22 cellular contexts compared by ENCODE assay signal in the genomic region with DNA sequence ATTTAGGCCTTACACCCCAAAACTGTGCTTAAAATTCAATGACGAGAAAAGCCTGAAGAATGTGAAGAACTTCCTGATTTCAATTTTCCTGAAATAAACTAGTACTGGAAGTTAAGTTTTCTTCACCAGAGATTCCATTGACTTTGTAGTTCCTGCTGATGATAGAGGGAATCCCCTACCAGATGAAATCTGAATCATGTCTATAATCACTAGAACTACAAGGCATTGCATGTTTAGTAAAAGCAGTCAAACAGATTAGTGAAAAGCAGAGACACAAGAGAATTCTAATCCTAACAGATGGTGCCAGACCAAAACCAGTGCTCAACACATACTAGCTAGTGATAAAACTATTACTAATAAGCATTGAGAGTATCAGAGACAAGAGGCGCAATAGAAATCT.
A peak's percentile ranks its signal among the peaks of the same experiment; 100 is the strongest.
DNase-seq lines count a peak whose midpoint lies in the region; TF ChIP-seq lines count a peak whose summit lies in the region.
"Had no signal": no experiment of that assay in that cellular context is flagged by ENCODE, and none has a peak within 500 bp of the region (broad histone marks: within the 10 kb centered on the region; RNA-seq: fewer than 3 reads in every experiment).

No MANE protein-coding gene starts in this region.

- intact Hi-C loops in esophagus squamous epithelium (cut with DNase I): no loop called here
- intact Hi-C loops in sigmoid colon (cut with DNase I): no loop called here

- TF ChIP-seq CTCF in esophagus squamous epithelium (IDR thresholded peaks at IDR 0.05) (no peak), sigmoid colon (IDR thresholded peaks at IDR 0.05) (no peak)

- H3K4me3 ChIP-seq in esophagus squamous epithelium (no peak overlapping the region), sigmoid colon (peak overlapping the region in 1 of 4 donors; percentile 4)
- H3K4me3 ChIP-seq: left ventricle myocardium inferior, Peyer's patch, spleen, upper lobe of right lung had no signal

- no peaks in the 10 kb centered on the region for H3K9me3 ChIP-seq in esophagus squamous epithelium
- no peaks in the 10 kb centered on the region for H3K9me3 ChIP-seq in sigmoid colon
- H3K9me3 ChIP-seq: BE2C, left ventricle myocardium inferior, Peyer's patch, spleen, upper lobe of right lung had no signal

- no peak for TF ChIP-seq EP300 in sigmoid colon (IDR thresholded peaks at IDR 0.05)

- H3K4me1 ChIP-seq in esophagus squamous epithelium (peaks cover 9 to 88% (median 39%) of the 10 kb centered on the region in 3 donors), sigmoid colon (peaks cover 0 to 57% (median 36%) of the 10 kb centered on the region in 4 donors)
- H3K4me1 ChIP-seq: BE2C had no signal

- TF ChIP-seq POLR2A in esophagus squamous epithelium (IDR thresholded peaks at IDR 0.05) (no peak), sigmoid colon (IDR thresholded peaks at IDR 0.05) (no peak)

- 72 to 80% methylated on average over 2 of the region's 2 CpGs for WGBS in esophagus squamous epithelium, 2 donors
- WGBS in sigmoid colon, 2 donors: 84 to 90% methylated on average over 2 of the region's 2 CpGs

- H3K27ac ChIP-seq in esophagus squamous epithelium: peak overlapping the region in 3 of 4 donors; percentile 38 to 47 (median 44)
- peak overlapping the region in 3 of 4 donors; percentile 1 to 89 (median 84) for H3K27ac ChIP-seq in sigmoid colon
- H3K27ac ChIP-seq: left ventricle myocardium inferior, upper lobe of right lung, WERI-Rb-1 had no signal

- H3K36me3 ChIP-seq in esophagus squamous epithelium (no peaks in the 10 kb centered on the region), sigmoid colon (no peaks in the 10 kb centered on the region)
- H3K36me3 ChIP-seq: BE2C, left ventricle myocardium inferior, Peyer's patch, spleen, upper lobe of right lung had no signal

- DNase-seq in M059J (ENCODE audit: low read depth) (peak; percentile 26), RPMI7951 (ENCODE audit: low read depth) (peak; percentile 11), esophagus squamous epithelium (lab: John Stamatoyannopoulos, UW) (no peak), sigmoid colon (no peak), NCI-H2107 treated with DMSO at 0.1 percent for 48 hours (lab: John Stamatoyannopoulos, UW; ENCODE audit: unreplicated experiment) (no peak), NCI-H1092 treated with DMSO at 0.1 percent for 48 hours (lab: John Stamatoyannopoulos, UW) (no peak), NCI-H446 (lab: John Stamatoyannopoulos, UW) (no peak)
- DNase-seq: activated CD4-positive, alpha-beta T cell treated with anti-CD3 and anti-CD28 coated beads, Interleukin-2, amount 50 U/mL, for 4 hours; activated naive CD4-positive, alpha-beta T cell; BE2C; central memory CD4-positive, alpha-beta T cell; glutamatergic neuron; IMR-90; left ventricle myocardium inferior; MM.1S; NCI-H146; Peyer's patch; spleen; stimulated activated CD4-positive, alpha-beta T cell treated with anti-CD3 and anti-CD28 coated beads, Interleukin-4, amount 100 ng/mL, for 24 hours; T-helper 2 cell; upper lobe of right lung; WERI-Rb-1 had no signal

- H3K27me3 ChIP-seq in esophagus squamous epithelium: no peaks in the 10 kb centered on the region
- H3K27me3 ChIP-seq in sigmoid colon: no peaks in the 10 kb centered on the region
- H3K27me3 ChIP-seq: BE2C, Peyer's patch, upper lobe of right lung had no signal

Comparison
In these comparisons a context has a peak if more than half of its experiments do, and no peak if none do; other contexts are left out.
1. DNase-seq: peak in M059J (single experiment) and RPMI7951 (single experiment); none in esophagus squamous epithelium (single experiment), sigmoid colon (single experiment), NCI-H2107 treated with DMSO at 0.1 percent for 48 hours (single experiment), NCI-H1092 treated with DMSO at 0.1 percent for 48 hours (single experiment) and NCI-H446 (0 of 2).